In genomic region chr16:54431997-54432367, GRCh38 we compare ENCODE assay signal across 14 cellular contexts.
"Had no signal": no experiment of that assay in that cellular context is flagged by ENCODE, and none has a peak within 500 bp of the region (broad histone marks: within the 10 kb centered on the region; RNA-seq: fewer than 3 reads in every experiment).

No MANE protein-coding gene starts in this region.

- H3K27ac ChIP-seq: coronary artery, gastrocnemius medialis, heart right ventricle, tibial artery, VCaP had no signal

- H3K4me3 ChIP-seq: coronary artery, gastrocnemius medialis, heart right ventricle, smooth muscle cell, tibial artery had no signal

- H3K4me1 ChIP-seq: gastrocnemius medialis, heart right ventricle had no signal

- ATAC-seq: activated naive CD8-positive, alpha-beta T cell treated with anti-CD3 and anti-CD28 coated beads, Interleukin-2, amount 50 U/mL, for 24 hours; gastrocnemius medialis; heart right ventricle had no signal

- DNase-seq: activated CD4-positive, alpha-beta memory T cell treated with anti-CD3 and anti-CD28 coated beads, Interleukin-2, amount 10 ng/mL, durations not matched to agents 7 days and 5 days; activated naive CD4-positive, alpha-beta T cell; activated naive CD8-positive, alpha-beta T cell treated with anti-CD3 and anti-CD28 coated beads, Interleukin-2, amount 50 U/mL, for 24 hours; activated T-cell treated with anti-CD3 and anti-CD28 coated beads, Interleukin-2, amount 50 U/mL, for 72 hours; central memory CD4-positive, alpha-beta T cell; effector CD8-positive, alpha-beta T cell; gastrocnemius medialis; heart right ventricle; right cardiac atrium; T1000; tibial artery had no signal

- H3K9me3 ChIP-seq: gastrocnemius medialis had no signal

- H3K36me3 ChIP-seq: gastrocnemius medialis, heart right ventricle, tibial artery had no signal
